In the genomic region with DNA sequence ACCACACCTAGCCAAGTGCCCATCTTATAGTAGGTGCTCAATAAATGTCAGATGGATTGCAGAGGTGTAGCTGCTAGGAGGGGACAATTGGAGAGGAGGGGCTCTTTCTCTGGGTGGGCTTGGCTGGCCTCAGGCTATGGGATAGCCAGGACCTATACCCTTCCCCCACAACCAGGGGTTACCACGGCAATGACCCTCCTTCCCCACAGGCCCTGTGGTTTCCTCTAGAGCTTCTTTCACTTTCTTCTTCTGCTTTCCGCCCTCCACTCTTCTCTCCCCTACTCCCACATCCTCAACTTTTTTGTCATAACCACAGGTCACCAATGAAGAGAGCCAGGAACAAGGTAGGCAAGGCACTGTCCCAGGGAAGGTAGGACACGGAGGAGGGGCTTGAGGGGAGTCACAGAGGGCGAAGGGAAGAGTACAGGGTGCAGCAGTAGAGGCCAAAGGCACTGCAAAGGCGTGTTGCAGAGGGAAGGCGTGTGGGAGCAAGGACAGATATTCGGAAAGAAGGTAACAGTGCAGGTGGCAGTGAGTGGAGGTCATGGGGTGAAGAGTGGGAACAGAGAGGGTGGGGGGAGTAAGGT, we compare ENCODE assay signal across 10 cellular contexts. TPM values are rescaled to one million over a fixed set of nuclear protein-coding genes. Genes with fewer than 3 reads are reported as not detected.
DNase-seq lines count a peak whose midpoint lies in the region; ATAC-seq, FAIRE-seq and TF ChIP-seq lines count a peak whose summit lies in the region.
"Had no signal": no experiment of that assay in that cellular context is flagged by ENCODE, and none has a peak within 500 bp of the region (broad histone marks: within the 10 kb centered on the region; RNA-seq: fewer than 3 reads in every experiment).

No MANE protein-coding gene starts in this region.

- H4K20me1 ChIP-seq in GM23338 (replicated peaks; ENCODE audit: insufficient read depth): peaks cover 13% of the 10 kb centered on the region

- peak; percentile 64 for DNase-seq in GM12891 (ENCODE audit: insufficient read length, low spot score)
- DNase-seq in GM23338 (ENCODE audit: low spot score): peak; percentile 28
- DNase-seq in SKM-1 (lab: John Stamatoyannopoulos, UW; ENCODE audit: unreplicated experiment): peak; percentile 24
- no peak for DNase-seq in gastrocnemius medialis
- no peak for DNase-seq in dedifferentiated amniotic fluid mesenchymal stem cell (ENCODE audit: extremely low spot score)
- DNase-seq in NCI-H1105 treated with DMSO at 0.1 percent for 48 hours (lab: John Stamatoyannopoulos, UW): no peak
- no peak for DNase-seq in RWPE1 (ENCODE audit: low spot score)
- DNase-seq: pancreas had no signal

- TF ChIP-seq POLR2A in GM12891 (IDR thresholded peaks at IDR 0.05; ENCODE audit: low read depth, low read length): no peak
- no peak for TF ChIP-seq POLR2A in gastrocnemius medialis (IDR thresholded peaks at IDR 0.05)

- H3K27ac ChIP-seq in GM23338 (ENCODE audit: low read depth): no peak overlapping the region
- H3K27ac ChIP-seq in muscle layer of duodenum (ENCODE audit: low read length): no peak overlapping the region
- no peak overlapping the region for H3K27ac ChIP-seq in gastrocnemius medialis
- no peak overlapping the region for H3K27ac ChIP-seq in RWPE1
- H3K27ac ChIP-seq: pancreas had no signal

- H3K9me2 ChIP-seq in GM23338 (ENCODE audit: insufficient read depth): no peaks in the 10 kb centered on the region

- no peak for TF ChIP-seq CTCF in GM23338 (conservative IDR thresholded peaks at IDR 0.05; ENCODE audit: low read depth in 2 of 2)
- TF ChIP-seq CTCF in gastrocnemius medialis (IDR thresholded peaks at IDR 0.05 in 4 of 5, conservative IDR thresholded peaks at IDR 0.05 in 1 of 5): no peak
- no peak for TF ChIP-seq CTCF in RWPE1 (conservative IDR thresholded peaks at IDR 0.05; ENCODE audit: low read depth)

- H3K9me3 ChIP-seq in muscle layer of duodenum (ENCODE audit: control insufficient read depth in 1 of 2, low read length in 2 of 2): no peaks in the 10 kb centered on the region
- no peaks in the 10 kb centered on the region for H3K9me3 ChIP-seq in gastrocnemius medialis
- H3K9me3 ChIP-seq: pancreas had no signal

- H3K4me1 ChIP-seq in GM23338 (ENCODE audit: insufficient read depth): peaks cover 7% of the 10 kb centered on the region
- peaks cover 4 to 20% of the 10 kb centered on the region in 2 donors for H3K4me1 ChIP-seq in muscle layer of duodenum (ENCODE audit: control insufficient read depth in 1 of 2, insufficient read depth in 2 of 2, low read length in 2 of 2)
- H3K4me1 ChIP-seq in gastrocnemius medialis: peaks cover 4% of the 10 kb centered on the region in 2 donors
- H3K4me1 ChIP-seq: pancreas had no signal

- no peaks in the 10 kb centered on the region for H3K9me3 Mint-ChIP-seq in GM23338

- FAIRE-seq in GM12891 (lab: Jason Lieb, UNC): peak; percentile 71
- FAIRE-seq: endothelial cell of umbilical vein, pancreas had no signal

- intact Hi-C loops in gastrocnemius medialis (cut with DNase I; ENCODE audit: low total_unique reads): no loop called here

- H3K4me1 Mint-ChIP-seq in GM23338: peaks cover 28% of the 10 kb centered on the region

- POLR2A ChIA-PET in RWPE1 (lab: Yijun Ruan, JAX; ENCODE audit: low non-redundant PET): no interaction called here

- H3K36me3 ChIP-seq in GM23338 (ENCODE audit: insufficient read depth) (peaks cover 20% of the 10 kb centered on the region), muscle layer of duodenum (ENCODE audit: control insufficient read depth in 1 of 2, insufficient read depth in 2 of 2, low read length in 2 of 2) (peaks cover 15 to 35% of the 10 kb centered on the region in 2 donors), gastrocnemius medialis (peaks cover 0 to 11% of the 10 kb centered on the region in 2 donors)

- peaks cover 26% of the 10 kb centered on the region for H3K27me3 Mint-ChIP-seq in GM23338 (ENCODE audit: insufficient read depth, low read depth, poor library complexity)

- no peak overlapping the region for H3K4me3 Mint-ChIP-seq in GM23338

- peaks cover 45% of the 10 kb centered on the region for H3K36me3 Mint-ChIP-seq in GM23338 (ENCODE audit: low read depth)

- in situ Hi-C loops in gastrocnemius medialis (cut with MboI; ENCODE audit: low sequenced_read_pairs in 4 of 4): no loop called here

- 0 out of 2 replicates have a peak, but pooled peaks cover 3% of the 10 kb centered on the region for H3K27me3 ChIP-seq in GM23338 (ENCODE audit: insufficient read depth)
- H3K27me3 ChIP-seq in muscle layer of duodenum (ENCODE audit: low read depth, low read length): no peaks in the 10 kb centered on the region
- no peaks in the 10 kb centered on the region for H3K27me3 ChIP-seq in gastrocnemius medialis
- H3K27me3 ChIP-seq: pancreas had no signal

- no peak overlapping the region for H3K4me2 ChIP-seq in GM23338

- CTCF ChIA-PET in RWPE1 (lab: Yijun Ruan, JAX): no interaction called here

- no peaks in the 10 kb centered on the region; the same call in 1 of the 2 replicates for H3K79me2 ChIP-seq in GM23338 (replicated peaks; ENCODE audit: insufficient read depth)

- no peak overlapping the region for H2AFZ ChIP-seq in GM23338

- peaks cover 19% of the 10 kb centered on the region for H3F3A ChIP-seq in GM23338 (replicated peaks; ENCODE audit: low read depth)

- ATAC-seq in GM23338 (no peak; the same call in 1 of the 3 replicates), gastrocnemius medialis (no peak)

- no peak overlapping the region for H3K27ac Mint-ChIP-seq in GM23338

- no peak overlapping the region for H3K4me3 ChIP-seq in GM23338
- H3K4me3 ChIP-seq in muscle layer of duodenum (ENCODE audit: low read depth in 1 of 2, low read length in 2 of 2): peak overlapping the region; percentile 6 to 34
- H3K4me3 ChIP-seq in gastrocnemius medialis: no peak overlapping the region
- H3K4me3 ChIP-seq: pancreas had no signal

TF ChIP-seq in GM12891, 5 proteins besides CTCF, POLR2A, EP300 and RAD21:
- TF ChIP-seq POLR2AphosphoS5 (IDR thresholded peaks at IDR 0.05; ENCODE audit: low read depth, low read length) (0 out of 2 replicates have a peak, but pooled peaks have one; percentile 34), SPI1 (IDR thresholded peaks at IDR 0.05; ENCODE audit: low read depth, low read length) (peak; percentile 74), POU2F2 (IDR thresholded peaks at IDR 0.05; ENCODE audit: low read depth, low read length) (no peak; the same call in 1 of the 2 replicates)

TF ChIP-seq in GM23338, 12 proteins besides CTCF, POLR2A, EP300 and RAD21 (continues in another document):
- TF ChIP-seq EZH2phosphoT487 (IDR thresholded peaks at IDR 0.05; ENCODE audit: unreplicated experiment): no peak

RNA-seq across cellular contexts. Expression of gene ITGB7, which starts 1.9 kb away (rescaled TPM):
- polyA plus RNA-seq in GM12891 (2012; ENCODE audit: low read depth, missing spikeins): 154 TPM
- 0.39 TPM in 1 of 2 replicates, not detected in the other for total RNA-seq in GM23338 (2014; rRNA removed; shearing (Covaris generic))
- polyA plus RNA-seq in GM23338 (2016; fragmentation: Nextera tagmentation; extraction: Ambion mirVana): 0.32 and 0.43 TPM in 2 replicates
- total RNA-seq in gastrocnemius medialis: under 1 TPM in 2 of 4 donors, not detected in 2; 0.73 to 0.81 TPM
- total RNA-seq: endothelial cell of umbilical vein had no signal

RNA-seq across cellular contexts. Expression of gene RARG, which starts 23.0 kb away (rescaled TPM):
- polyA plus RNA-seq in GM12891 (2012; ENCODE audit: low read depth, missing spikeins): 4.0 TPM
- total RNA-seq in GM23338 (2014; rRNA removed; shearing (Covaris generic)): 39.3 and 50.2 TPM in 2 replicates
- polyA plus RNA-seq in GM23338 (2016; fragmentation: Nextera tagmentation; extraction: Ambion mirVana): 16.4 and 18.5 TPM in 2 replicates
- 1 to 10 TPM; 4.2 to 5.8 (median 4.9) TPM for total RNA-seq in gastrocnemius medialis

RNA-seq across cellular contexts. Expression of gene CSAD, which starts 28.2 kb away (rescaled TPM):
- polyA plus RNA-seq in GM12891 (2012; ENCODE audit: low read depth, missing spikeins): 8.6 TPM
- total RNA-seq in GM23338 (2014; rRNA removed; shearing (Covaris generic)): 3.6 and 7.1 TPM in 2 replicates
- 3.1 and 3.2 TPM in 2 replicates for polyA plus RNA-seq in GM23338 (2016; fragmentation: Nextera tagmentation; extraction: Ambion mirVana)
- 10 to 100 TPM in 1 of 4 donors, 1 to 10 TPM in 2, under 1 TPM in 1; 0.68 to 14.9 (median 1.9) TPM for total RNA-seq in gastrocnemius medialis

RNA-seq across cellular contexts. Expression of gene ZNF740, which starts 28.4 kb away (rescaled TPM):
- 10.6 TPM for polyA plus RNA-seq in GM12891 (2012; ENCODE audit: low read depth, missing spikeins)
- total RNA-seq in GM23338 (2014; rRNA removed; shearing (Covaris generic)): 13.0 and 13.2 TPM in 2 replicates
- polyA plus RNA-seq in GM23338 (2016; fragmentation: Nextera tagmentation; extraction: Ambion mirVana): 1.3 and 2.6 TPM in 2 replicates
- total RNA-seq in gastrocnemius medialis: 1 to 10 TPM; 4.1 to 7.4 (median 5.0) TPM

RNA-seq across cellular contexts. Expression of gene ESPL1, which starts 59.1 kb away (rescaled TPM):
- 11.6 TPM for polyA plus RNA-seq in GM12891 (2012; ENCODE audit: low read depth, missing spikeins)
- total RNA-seq in GM23338 (2014; rRNA removed; shearing (Covaris generic)): 39.6 and 56.5 TPM in 2 replicates
- 12.7 and 13.2 TPM in 2 replicates for polyA plus RNA-seq in GM23338 (2016; fragmentation: Nextera tagmentation; extraction: Ambion mirVana)
- under 1 TPM in 3 of 4 donors, not detected in 1; 0.20 to 0.44 (median 0.24) TPM for total RNA-seq in gastrocnemius medialis

Comparison
In these comparisons a context has a peak if more than half of its experiments do, and no peak if none do; other contexts are left out.
1. DNase-seq: peak in GM12891 (single experiment), GM23338 (single experiment) and SKM-1 (single experiment); none in gastrocnemius medialis (0 of 2), dedifferentiated amniotic fluid mesenchymal stem cell (single experiment), NCI-H1105 treated with DMSO at 0.1 percent for 48 hours (single experiment) and RWPE1 (single experiment).
2. H3K4me3 ChIP-seq: peak in muscle layer of duodenum (2 of 2); none in GM23338 (single experiment) and gastrocnemius medialis (0 of 4).